Comparison of ENCODE assay signal across 18 cellular contexts in genomic region chr1:9701661-9702060, GRCh38. TPM values are rescaled to one million over a fixed set of nuclear protein-coding genes. Genes with fewer than 3 reads are reported as not detected.
A peak's percentile ranks its signal among the peaks of the same experiment; 100 is the strongest.
DNase-seq lines count a peak whose midpoint lies in the region; ATAC-seq and TF ChIP-seq lines count a peak whose summit lies in the region.
"Had no signal": no experiment of that assay in that cellular context is flagged by ENCODE, and none has a peak within 500 bp of the region (broad histone marks: within the 10 kb centered on the region; RNA-seq: fewer than 3 reads in every experiment).

No MANE protein-coding gene starts in this region.

- TF ChIP-seq CTCF in mammary epithelial cell (conservative IDR thresholded peaks at IDR 0.05 in 1 of 2, IDR thresholded peaks at IDR 0.05 in 1 of 2; ENCODE audit: extremely low read depth in 1 of 2, insufficient read depth in 1 of 2, low read depth in 1 of 2, low read length in 2 of 2) = no peak
- TF ChIP-seq CTCF in MCF 10A (IDR thresholded peaks at IDR 0.05; ENCODE audit: unreplicated experiment) = no peak
- TF ChIP-seq CTCF in fibroblast of the aortic adventitia (IDR thresholded peaks at IDR 0.05; ENCODE audit: insufficient read depth, low read length) = no peak
- no peak for TF ChIP-seq CTCF in thyroid gland (IDR thresholded peaks at IDR 0.05)

- no peak for TF ChIP-seq POLR2A in thyroid gland (IDR thresholded peaks at IDR 0.05)

- in situ Hi-C loops in mammary epithelial cell (cut with MboI; ENCODE audit: low sequenced_read_pairs in 2 of 2) = loop anchor here in 1 of 2 donors (5.0 kb wide), 1 partner anchor 74 kb away; no protein-coding TSS in a partner anchor

- no peaks in the 10 kb centered on the region for H3K27me3 Mint-ChIP-seq in MCF 10A (ENCODE audit: insufficient read depth, unreplicated experiment)
- no peaks in the 10 kb centered on the region for H3K27me3 Mint-ChIP-seq in T-helper 17 cell

- H3K36me3 ChIP-seq in mammary epithelial cell (ENCODE audit: insufficient read depth, low read length) = no peaks in the 10 kb centered on the region
- H3K36me3 ChIP-seq in thyroid gland = no peaks in the 10 kb centered on the region
- H3K36me3 ChIP-seq: ovary, right atrium auricular region had no signal

- POLR2A ChIA-PET in MCF 10A (lab: Yijun Ruan, JAX) = interaction anchor here (1.6 kb wide), 1 partner anchor 30 kb away, joined by 3 read pairs; no protein-coding TSS in a partner anchor

- WGBS in mammary epithelial cell (ENCODE audit: low coverage, missing lambda C conversion rate) = 6% methylated on average over 3 of the region's 3 CpGs
- 53 to 71% methylated on average over 3 of the region's 3 CpGs for WGBS in thyroid gland, 2 donors

- H4K20me1 ChIP-seq in mammary epithelial cell (ENCODE audit: insufficient read depth, low read length) = no peaks in the 10 kb centered on the region

- no peak overlapping the region for H3K27ac Mint-ChIP-seq in MCF 10A (ENCODE audit: low read depth, unreplicated experiment)
- peak overlapping the region; percentile 49 for H3K27ac Mint-ChIP-seq in T-helper 17 cell
- H3K27ac Mint-ChIP-seq: WTC11 had no signal

- BruUV-seq in mammary epithelial cell (replicated peaks; lab: Mats Ljungman, UMichigan) (no TSS peak), MCF 10A (replicated peaks; lab: Mats Ljungman, UMichigan) (no TSS peak)

- dilution Hi-C loops in mammary epithelial cell (cut with HindIII; ENCODE audit: low sequenced_read_pairs) = loop anchor here (5.0 kb wide), 1 partner anchor 76 kb away; no protein-coding TSS in a partner anchor

- H3K4me1 ChIP-seq in mammary epithelial cell (ENCODE audit: insufficient read depth, low read length) (peaks cover 32% of the 10 kb centered on the region), thyroid gland (no peaks in the 10 kb centered on the region)
- H3K4me1 ChIP-seq: esophagus muscularis mucosa, gastroesophageal sphincter, right atrium auricular region had no signal

- H3K79me2 ChIP-seq in mammary epithelial cell (ENCODE audit: insufficient read depth, low read length) = peaks cover 2% of the 10 kb centered on the region

- no peaks in the 10 kb centered on the region for H3K36me3 Mint-ChIP-seq in MCF 10A (ENCODE audit: insufficient read depth, unreplicated experiment)
- H3K36me3 Mint-ChIP-seq in T-helper 17 cell (ENCODE audit: low read depth) = peaks cover 9% of the 10 kb centered on the region

- no peak overlapping the region for H3K4me2 ChIP-seq in mammary epithelial cell (ENCODE audit: insufficient read depth, low read depth, low read length)

- H3K27me3 ChIP-seq in mammary epithelial cell (ENCODE audit: insufficient read depth, low read length) = no peaks in the 10 kb centered on the region
- H3K27me3 ChIP-seq in thyroid gland = no peaks in the 10 kb centered on the region
- H3K27me3 ChIP-seq: esophagus muscularis mucosa, gastroesophageal sphincter, ovary, right atrium auricular region had no signal

- CTCF ChIA-PET in mammary epithelial cell (lab: Charles Lee; ENCODE audit: low non-redundant PET) (no interaction called here), MCF 10A (lab: Yijun Ruan, JAX) (interaction anchor here (0.6 to 0.9 kb wide), 3 partner anchors 19 to 57 kb away, joined by 3 to 5 read pairs (median 3); no protein-coding TSS in a partner anchor)

- ATAC-seq in T-helper 17 cell = no peak

- H3K4me3 Mint-ChIP-seq in MCF 10A (ENCODE audit: unreplicated experiment) (no peak overlapping the region), T-helper 17 cell (no peak overlapping the region)
- H3K4me3 Mint-ChIP-seq: WTC11 had no signal

- H3K4me1 Mint-ChIP-seq in MCF 10A (ENCODE audit: insufficient read depth, unreplicated experiment) = peaks cover 23% of the 10 kb centered on the region
- H3K4me1 Mint-ChIP-seq in T-helper 17 cell = peaks cover 48% of the 10 kb centered on the region

- peak overlapping the region; percentile 38 for H3K9ac ChIP-seq in mammary epithelial cell (ENCODE audit: insufficient read depth, low read length)

- H3K27ac ChIP-seq in mammary epithelial cell (ENCODE audit: insufficient read depth, low read depth, low read length) = peak overlapping the region; percentile 9
- H3K27ac ChIP-seq in thyroid gland = peak overlapping the region in 1 of 3 donors; percentile 24
- H3K27ac ChIP-seq: C4-2B, esophagus muscularis mucosa, gastroesophageal sphincter, ovary, right atrium auricular region had no signal

- no peak overlapping the region for H3K4me3 ChIP-seq in mammary epithelial cell (replicated peaks in 1 of 3; ENCODE audit: insufficient read depth in 1 of 3, low read depth in 2 of 3, low read length in 3 of 3)
- H3K4me3 ChIP-seq in fibroblast of the aortic adventitia (ENCODE audit: low read depth, low read length) = no peak overlapping the region
- H3K4me3 ChIP-seq in thyroid gland (replicated peaks in 1 of 3) = no peak overlapping the region
- H3K4me3 ChIP-seq: esophagus muscularis mucosa, gastroesophageal sphincter, ovary, right atrium auricular region had no signal

- H3K9me3 ChIP-seq in mammary epithelial cell (replicated peaks; ENCODE audit: insufficient read depth, low read length) (no peaks in the 10 kb centered on the region), T-helper 17 cell (ENCODE audit: control insufficient read depth, low read length, poor library complexity, severe bottlenecking) (no peaks in the 10 kb centered on the region), thyroid gland (no peaks in the 10 kb centered on the region)
- H3K9me3 ChIP-seq: esophagus muscularis mucosa, gastroesophageal sphincter, ovary, right atrium auricular region had no signal

- H2AFZ ChIP-seq in mammary epithelial cell (ENCODE audit: low read depth, low read length) = no peak overlapping the region

- intact Hi-C loops in mammary epithelial cell (cut with micrococcal nuclease) (loop anchor here (2.0 kb wide), 1 partner anchor 17 kb away; no protein-coding TSS in a partner anchor), MCF 10A (cut with micrococcal nuclease) (no loop called here), thyroid gland (cut with DNase I) (no loop called here)

- no peaks in the 10 kb centered on the region for H3K9me3 Mint-ChIP-seq in MCF 10A (ENCODE audit: unreplicated experiment)

- DNase-seq in mammary epithelial cell = peak; percentile 45
- DNase-seq in MCF 10A (ENCODE audit: unreplicated experiment) = no peak
- no peak for DNase-seq in T-helper 17 cell
- DNase-seq in fibroblast of the aortic adventitia (ENCODE audit: low read depth) = peak; percentile 14
- peak; percentile 18 to 59 for DNase-seq in thyroid gland
- no peak for DNase-seq in COLO668 (lab: John Stamatoyannopoulos, UW; ENCODE audit: unreplicated experiment)
- DNase-seq in iPS-NIHi11 (ENCODE audit: low spot score) = no peak
- DNase-seq in GM19240 (ENCODE audit: insufficient read length, low spot score) = no peak
- DNase-seq: activated CD4-positive, alpha-beta T cell treated with anti-CD3 and anti-CD28 coated beads, Interleukin-2, amount 50 U/mL, for 48 hours; activated T-cell treated with anti-CD3 and anti-CD28 coated beads, Interleukin-2, amount 50 U/mL, for 48 hours; effector CD8-positive, alpha-beta T cell; T-helper 9 cell had no signal

RNA-seq across cellular contexts. Expression of gene PIK3CD, which starts 50.1 kb away (rescaled TPM):
- total RNA-seq in mammary epithelial cell (10 to 100 TPM in 1 of 2 donors, 1 to 10 TPM in 1; 6.3 to 19.1 TPM), MCF 10A (2022) (6.3 and 7.0 TPM in 2 replicates), T-helper 17 cell (100 to 1,000 TPM; 177 to 204 TPM), fibroblast of the aortic adventitia (ENCODE audit: low replicate concordance) (3.0 and 6.5 TPM in 2 replicates), thyroid gland (1 to 10 TPM; 5.9 to 9.5 (median 7.7) TPM)
- polyA plus RNA-seq in mammary epithelial cell = 7.4 TPM
- polyA minus RNA-seq in mammary epithelial cell = 12.1 TPM

Comparison
In these comparisons a context has a peak if more than half of its experiments do, and no peak if none do; other contexts are left out.
1. DNase-seq: peak in mammary epithelial cell (single experiment), fibroblast of the aortic adventitia (single experiment) and thyroid gland (2 of 2); none in MCF 10A (single experiment), T-helper 17 cell (0 of 3), COLO668 (single experiment), iPS-NIHi11 (single experiment) and GM19240 (single experiment).
2. RNA of gene PIK3CD, which starts 50.1 kb away (total RNA-seq): 177 to 204 TPM in T-helper 17 cell; 6.3 to 19.1 TPM in mammary epithelial cell, 5.9 to 9.5 TPM in thyroid gland, 6.3 to 7.0 TPM in MCF 10A and 3.0 to 6.5 TPM in fibroblast of the aortic adventitia; every median in the first group is over 4 times any median in the second.